ENCODE assay signal across 15 cellular contexts in genomic region chr11:92329644-92330043, GRCh38.
DNase-seq lines count a peak whose midpoint lies in the region; ATAC-seq, FAIRE-seq and TF ChIP-seq lines count a peak whose summit lies in the region.
"Had no signal": no experiment of that assay in that cellular context is flagged by ENCODE, and none has a peak within 500 bp of the region (broad histone marks: within the 10 kb centered on the region; RNA-seq: fewer than 3 reads in every experiment).

No MANE protein-coding gene starts in this region.

- H3K27me3 ChIP-seq in H1 (replicated peaks in 1 of 4; ENCODE audit: control insufficient read depth in 3 of 4, extremely low read depth in 1 of 4, insufficient read depth in 3 of 4, low read length in 3 of 4), result no peaks in the 10 kb centered on the region
- H3K27me3 ChIP-seq: vagina had no signal

- H3K27ac Mint-ChIP-seq in mesothelial cell of epicardium, result peak overlapping the region; percentile 4
- H3K27ac Mint-ChIP-seq in CD14-positive monocyte, result no peak overlapping the region
- H3K27ac Mint-ChIP-seq: activated naive CD4-positive, alpha-beta T cell treated with anti-CD3 and anti-CD28 coated beads, Interleukin-2, amount 50 U/mL, for 72 hours; dendritic cell treated with granulocyte-macrophage colony-stimulating factor and Interleukin-4, amounts not matched to agents 40 ng/mL and 50 ng/mL, for 4 days had no signal

- no peak for FAIRE-seq in H1 (lab: Jason Lieb, UNC)
- FAIRE-seq: GM12891 had no signal

- no peak overlapping the region for H4K8ac ChIP-seq in H1 (ENCODE audit: extremely low read depth, insufficient read depth, low read length)

- H3K56ac ChIP-seq in H1 (replicated peaks; ENCODE audit: insufficient read length, low read depth, low read length), result no peak overlapping the region

- ATAC-seq in GM21360 (IDR thresholded peaks at IDR 0.05; ENCODE audit: unreplicated experiment), result no peak
- ATAC-seq in HG03442 (IDR thresholded peaks at IDR 0.05; ENCODE audit: unreplicated experiment), result no peak
- no peak for ATAC-seq in GM21367 (IDR thresholded peaks at IDR 0.05; ENCODE audit: unreplicated experiment)
- ATAC-seq: activated naive CD4-positive, alpha-beta T cell treated with anti-CD3 and anti-CD28 coated beads, Interleukin-2, amount 50 U/mL, for 72 hours had no signal

- no peak overlapping the region for H2BK15ac ChIP-seq in H1 (ENCODE audit: low read length)

- H4K20me1 ChIP-seq in H1 (replicated peaks in 1 of 2; ENCODE audit: control insufficient read depth in 1 of 2, insufficient read depth in 2 of 2, low read length in 2 of 2), result no peaks in the 10 kb centered on the region

- H3K18ac ChIP-seq in H1 (ENCODE audit: extremely low read depth, low read length), result no peak overlapping the region

- H3K4me1 ChIP-seq in H1 (replicated peaks in 1 of 4; ENCODE audit: control insufficient read depth in 3 of 4, insufficient read depth in 4 of 4, low read length in 3 of 4), result peaks cover 2 to 12% (median 8%) of the 10 kb centered on the region in 4 experiments; a peak in 5 of 7 replicates

- H2BK120ac ChIP-seq in H1 (replicated peaks; ENCODE audit: low read depth, low read length), result no peak overlapping the region

- H3K9ac ChIP-seq in H1 (replicated peaks in 1 of 4; ENCODE audit: extremely low read depth in 1 of 4, low read depth in 3 of 4, low read length in 3 of 4), result no peak overlapping the region

- H3K36me3 ChIP-seq in H1 (ENCODE audit: control insufficient read depth in 2 of 4, insufficient read depth in 4 of 4, low read length in 3 of 4), result no peaks in the 10 kb centered on the region; a peak in 1 of 8 replicates
- H3K36me3 ChIP-seq: vagina had no signal

- H2BK12ac ChIP-seq in H1 (ENCODE audit: low read depth, low read length), result no peak overlapping the region

- H3K4me3 ChIP-seq in H1 (ENCODE audit: extremely low read depth in 1 of 4, insufficient read depth in 2 of 4, low read depth in 3 of 4, low read length in 4 of 4), result no peak overlapping the region
- H3K4me3 ChIP-seq: vagina had no signal

- DNase-seq in GM03348 (ENCODE audit: low spot score) (peak; percentile 51), NCI-H526 treated with DMSO at 0.1 percent for 48 hours (lab: John Stamatoyannopoulos, UW) (peak; percentile 35), H1 (ENCODE audit: low read depth in 1 of 2, low spot score in 2 of 2) (no peak), mesothelial cell of epicardium (ENCODE audit: low spot score in 2 of 2, unreplicated experiment in 2 of 2) (no peak), CD14-positive monocyte (ENCODE audit: low spot score) (no peak)
- DNase-seq: islet precursor cell; NCI-H2081; NK-92 treated with Interleukin-12 subunit alpha and Interleukin-12 subunit beta, amount 100 ng/mL, for 24 hours had no signal

- H2AFZ ChIP-seq in H1 (ENCODE audit: low read length), result no peak overlapping the region

- no peaks in the 10 kb centered on the region; the same call in 1 of the 2 replicates for H3K23me2 ChIP-seq in H1 (ENCODE audit: low read depth, low read length)

- no peak for TF ChIP-seq POLR2A in H1 (IDR thresholded peaks at IDR 0.05; ENCODE audit: control extremely low read depth in 1 of 2, low read depth in 2 of 2, low read length in 2 of 2)

- H3K27me3 Mint-ChIP-seq in mesothelial cell of epicardium (ENCODE audit: low read depth) (peaks cover 2% of the 10 kb centered on the region), CD14-positive monocyte (ENCODE audit: low read depth in 3 of 3) (no peaks in the 10 kb centered on the region)
- H3K27me3 Mint-ChIP-seq: dendritic cell treated with granulocyte-macrophage colony-stimulating factor and Interleukin-4, amounts not matched to agents 40 ng/mL and 50 ng/mL, for 4 days had no signal

- H3K14ac ChIP-seq in H1 (ENCODE audit: insufficient read length), result no peak overlapping the region

- H3K79me1 ChIP-seq in H1 (ENCODE audit: low read depth, low read length), result no peaks in the 10 kb centered on the region

- no peak overlapping the region for H3K4ac ChIP-seq in H1 (replicated peaks; ENCODE audit: insufficient read length, low read depth, low read length)

- H3K4me3 Mint-ChIP-seq in mesothelial cell of epicardium, result no peak overlapping the region
- H3K4me3 Mint-ChIP-seq in CD14-positive monocyte, result no peak overlapping the region
- H3K4me3 Mint-ChIP-seq: dendritic cell treated with granulocyte-macrophage colony-stimulating factor and Interleukin-4, amounts not matched to agents 40 ng/mL and 50 ng/mL, for 4 days had no signal

- no peak overlapping the region for H3K23ac ChIP-seq in H1 (ENCODE audit: insufficient read length)

- H3K9me3 Mint-ChIP-seq in mesothelial cell of epicardium (peaks cover under 1% of the 10 kb centered on the region), CD14-positive monocyte (peaks cover 0 to 6% (median 1%) of the 10 kb centered on the region in 7 donors)
- H3K9me3 Mint-ChIP-seq: dendritic cell treated with granulocyte-macrophage colony-stimulating factor and Interleukin-4, amounts not matched to agents 40 ng/mL and 50 ng/mL, for 4 days had no signal

- H3K4me1 Mint-ChIP-seq in mesothelial cell of epicardium (peaks cover 43% of the 10 kb centered on the region), CD14-positive monocyte (no peaks in the 10 kb centered on the region)

- intact Hi-C loops in CD14-positive monocyte (cut with micrococcal nuclease), result no loop called here

- H3K27ac ChIP-seq in H1 (ENCODE audit: low read depth, low read length), result peak overlapping the region; percentile 21; the same call in 1 of the 2 replicates
- H3K27ac ChIP-seq: vagina had no signal

- H3K4me2 ChIP-seq in H1 (ENCODE audit: insufficient read depth in 1 of 2, low read depth in 2 of 2, low read length in 2 of 2), result no peak overlapping the region

- POLR2A ChIA-PET in H1 (lab: Charles Lee; ENCODE audit: partially characterized antibody), result interaction anchor here (0.9 to 1.2 kb wide), 3 partner anchors 12 to 49 kb away, joined by 3 to 5 read pairs (median 3); no protein-coding TSS in a partner anchor

- TF ChIP-seq CTCF in H1 (IDR thresholded peaks at IDR 0.05; ENCODE audit: control extremely low read depth in 1 of 3, insufficient read depth in 1 of 3, low read depth in 1 of 3, low read length in 3 of 3) (no peak), mesothelial cell of epicardium (IDR thresholded peaks at IDR 0.05; ENCODE audit: unreplicated experiment) (no peak), CD14-positive monocyte (IDR thresholded peaks at IDR 0.05) (no peak)

- no peak overlapping the region for H2BK5ac ChIP-seq in H1 (ENCODE audit: low read depth, low read length)

- CTCF ChIA-PET in H1 (lab: Charles Lee; ENCODE audit: partially characterized antibody), result interaction anchor here (0.9 to 6.8 kb wide), 5 partner anchors 12 to 153 kb away, joined by 3 to 55 read pairs (median 4); no protein-coding TSS in a partner anchor

- 52% methylated on average over 2 of the region's 2 CpGs; no CpG with 5 or more reads in 1 of the 2 experiments for WGBS in H1 (ENCODE audit: extremely low coverage in 1 of 2, insufficient coverage in 1 of 2, insufficient read length in 1 of 2, insufficient replicate concordance in 2 of 2, low coverage in 1 of 2, low lambda C conversion rate in 2 of 2, missing lambda C conversion rate in 1 of 2), 2 experiments

- TF ChIP-seq RAD21 in H1 (IDR thresholded peaks at IDR 0.05 in 1 of 2, conservative IDR thresholded peaks at IDR 0.05 in 1 of 2; ENCODE audit: low read depth in 2 of 2, low read length in 2 of 2), result no peak

- no peak overlapping the region for H2AK5ac ChIP-seq in H1 (ENCODE audit: low read depth, low read length)

- H2BK20ac ChIP-seq in H1 (ENCODE audit: low read length), result no peak overlapping the region

- H3K79me2 ChIP-seq in H1 (ENCODE audit: control insufficient read depth in 1 of 2, insufficient read depth in 2 of 2, low read length in 2 of 2), result peaks cover 0 to 11% of the 10 kb centered on the region in 2 experiments; a peak in 1 of 4 replicates

- H4K91ac ChIP-seq in H1 (replicated peaks; ENCODE audit: insufficient read length, low read length), result no peak overlapping the region

- no peak for TF ChIP-seq EP300 in H1 (IDR thresholded peaks at IDR 0.05; ENCODE audit: borderline replicate concordance in 1 of 2, low read depth in 2 of 2, low read length in 2 of 2)

- H3K36me3 Mint-ChIP-seq in mesothelial cell of epicardium (no peaks in the 10 kb centered on the region), CD14-positive monocyte (no peaks in the 10 kb centered on the region)
- H3K36me3 Mint-ChIP-seq: activated naive CD4-positive, alpha-beta T cell treated with anti-CD3 and anti-CD28 coated beads, Interleukin-2, amount 50 U/mL, for 72 hours had no signal

- H4K5ac ChIP-seq in H1 (ENCODE audit: insufficient read length, low read depth, low read length), result peak overlapping the region; percentile 41

- no peaks in the 10 kb centered on the region for H3K9me3 ChIP-seq in H1 (ENCODE audit: insufficient read depth in 2 of 2, low read depth in 1 of 2, low read length in 1 of 2)
- H3K9me3 ChIP-seq: vagina had no signal

TF ChIP-seq in H1, 55 proteins besides CTCF, POLR2A, EP300 and RAD21 (continues in another document):
- TF ChIP-seq ZNF274 (IDR thresholded peaks at IDR 0.05; ENCODE audit: borderline replicate concordance, extremely low read depth, low read length), result no peak
- no peak for TF ChIP-seq SAP30 (IDR thresholded peaks at IDR 0.05; ENCODE audit: insufficient read depth, insufficient replicate concordance, low read length)
- no peak for TF ChIP-seq TBP (IDR thresholded peaks at IDR 0.05; ENCODE audit: low read depth, low read length)
- no peak for TF ChIP-seq GTF2F1 (IDR thresholded peaks at IDR 0.05; ENCODE audit: borderline replicate concordance, low read depth, low read length)
- TF ChIP-seq SP4 (IDR thresholded peaks at IDR 0.05; ENCODE audit: low read length), result no peak
- TF ChIP-seq CBX5 (IDR thresholded peaks at IDR 0.05; ENCODE audit: low read depth, low read length), result no peak
- no peak for TF ChIP-seq BRCA1 (IDR thresholded peaks at IDR 0.05; ENCODE audit: low read depth, low read length)
- no peak for TF ChIP-seq ATF2 (IDR thresholded peaks at IDR 0.05; ENCODE audit: low read length)
- no peak for TF ChIP-seq HDAC6 (IDR thresholded peaks at IDR 0.05; ENCODE audit: low read depth, low read length)
- TF ChIP-seq CTBP2 (IDR thresholded peaks at IDR 0.05; ENCODE audit: borderline replicate concordance, insufficient read depth, insufficient read length, low read length), result no peak
- no peak for TF ChIP-seq CHD2 (IDR thresholded peaks at IDR 0.05; ENCODE audit: low read length)
- TF ChIP-seq ASH2L (IDR thresholded peaks at IDR 0.05; ENCODE audit: low read length), result no peak

Comparison
In these comparisons a context has a peak if more than half of its experiments do, and no peak if none do; other contexts are left out.
1. DNase-seq: peak in GM03348 (single experiment) and NCI-H526 treated with DMSO at 0.1 percent for 48 hours (single experiment); none in H1 (0 of 2), mesothelial cell of epicardium (0 of 2) and CD14-positive monocyte (single experiment).